ENCODE assay signal across 25 cellular contexts in genomic region chr18:76937597-76937996, GRCh38.
"Had no signal": no experiment of that assay in that cellular context is flagged by ENCODE, and none has a peak within 500 bp of the region (broad histone marks: within the 10 kb centered on the region; RNA-seq: fewer than 3 reads in every experiment).

No MANE protein-coding gene starts in this region.

- H3K27me3 Mint-ChIP-seq: activated CD4-positive, alpha-beta memory T cell treated with anti-CD3 and anti-CD28 coated beads for 36 hours; activated CD4-positive, alpha-beta T cell treated with anti-CD3 and anti-CD28 coated beads for 36 hours; activated naive CD8-positive, alpha-beta T cell treated with anti-CD3 and anti-CD28 coated beads for 36 hours; activated T-helper 17 cell treated with anti-CD3 and anti-CD28 coated beads, Interleukin-2, amount 50 U/mL, for 72 hours; memory B cell; naive B cell; type B pancreatic cell had no signal

- H3K9me3 ChIP-seq: gastroesophageal sphincter, heart right ventricle, left ventricle myocardium inferior, mucosa of descending colon, prostate gland, stomach, testis had no signal

- H3K27ac Mint-ChIP-seq: activated CD4-positive, alpha-beta memory T cell treated with anti-CD3 and anti-CD28 coated beads for 36 hours; activated CD4-positive, alpha-beta T cell treated with anti-CD3 and anti-CD28 coated beads for 36 hours; activated naive CD8-positive, alpha-beta T cell treated with anti-CD3 and anti-CD28 coated beads for 36 hours; activated T-helper 17 cell treated with anti-CD3 and anti-CD28 coated beads, Interleukin-2, amount 50 U/mL, for 72 hours; memory B cell; neural progenitor cell; T-helper 2 cell treated with Interferon-gamma antibody and Interleukin-4, amounts not matched to agents 5 μg/mL and 100 μg/mL, for 36 hours; type B pancreatic cell; WTC11 had no signal

- H2AFZ ChIP-seq: neural progenitor cell had no signal

- ATAC-seq: activated CD4-positive, alpha-beta T cell treated with anti-CD3 and anti-CD28 coated beads for 36 hours; activated T-helper 17 cell treated with anti-CD3 and anti-CD28 coated beads, Interleukin-2, amount 50 U/mL, for 72 hours; gastroesophageal sphincter; heart right ventricle; mucosa of descending colon; right cardiac atrium; WTC11 had no signal

- H3K27ac ChIP-seq: brain microvascular endothelial cell, coronary artery, gastroesophageal sphincter, heart right ventricle, left ventricle myocardium inferior, neural progenitor cell, prostate gland, skin epidermis, stomach, testis had no signal

- H3K4me2 ChIP-seq: neural progenitor cell had no signal

- H3K4me3 Mint-ChIP-seq: activated CD4-positive, alpha-beta memory T cell treated with anti-CD3 and anti-CD28 coated beads for 36 hours; activated CD4-positive, alpha-beta T cell treated with anti-CD3 and anti-CD28 coated beads for 36 hours; activated naive CD8-positive, alpha-beta T cell treated with anti-CD3 and anti-CD28 coated beads for 36 hours; activated T-helper 17 cell treated with anti-CD3 and anti-CD28 coated beads, Interleukin-2, amount 50 U/mL, for 72 hours; memory B cell; naive B cell; neural progenitor cell; T-helper 2 cell treated with Interferon-gamma antibody and Interleukin-4, amounts not matched to agents 5 μg/mL and 100 μg/mL, for 36 hours; type B pancreatic cell; WTC11 had no signal

- H3K27me3 ChIP-seq: brain microvascular endothelial cell, gastroesophageal sphincter, heart right ventricle, neural progenitor cell, stomach, testis had no signal

- H3K9me3 Mint-ChIP-seq: activated CD4-positive, alpha-beta memory T cell treated with anti-CD3 and anti-CD28 coated beads for 36 hours; activated naive CD8-positive, alpha-beta T cell treated with anti-CD3 and anti-CD28 coated beads for 36 hours; activated T-helper 17 cell treated with anti-CD3 and anti-CD28 coated beads, Interleukin-2, amount 50 U/mL, for 72 hours; memory B cell; naive B cell; neural progenitor cell; T-helper 2 cell treated with Interferon-gamma antibody and Interleukin-4, amounts not matched to agents 5 μg/mL and 100 μg/mL, for 36 hours; type B pancreatic cell; WTC11 had no signal

- DNase-seq: activated CD4-positive, alpha-beta memory T cell treated with anti-CD3 and anti-CD28 coated beads for 36 hours; activated CD4-positive, alpha-beta T cell treated with anti-CD3 and anti-CD28 coated beads for 36 hours; activated naive CD4-positive, alpha-beta T cell; activated naive CD8-positive, alpha-beta T cell treated with anti-CD3 and anti-CD28 coated beads for 36 hours; activated T-cell treated with anti-CD3 and anti-CD28 coated beads, Interleukin-2, amount 50 U/mL, for 1 hour; brain microvascular endothelial cell; central memory CD4-positive, alpha-beta T cell; heart right ventricle; kidney glomerular epithelial cell; left ventricle myocardium inferior; mucosa of descending colon; naive B cell; right cardiac atrium; stomach; testis had no signal

- H3K4me3 ChIP-seq: coronary artery, gastroesophageal sphincter, heart right ventricle, left ventricle myocardium inferior, mucosa of descending colon, neural progenitor cell, prostate gland, skin epidermis, stomach, testis had no signal

- H3K9ac ChIP-seq: neural progenitor cell had no signal

- H3K4me1 Mint-ChIP-seq: activated CD4-positive, alpha-beta T cell treated with anti-CD3 and anti-CD28 coated beads for 36 hours; activated naive CD8-positive, alpha-beta T cell treated with anti-CD3 and anti-CD28 coated beads for 36 hours; memory B cell; naive B cell; neural progenitor cell; WTC11 had no signal

- H3K4me1 ChIP-seq: gastroesophageal sphincter, heart right ventricle, left ventricle myocardium inferior, neural progenitor cell, prostate gland, testis had no signal
